Comparison of ENCODE assay signal across 20 cellular contexts in genomic region chr6:148016013-148016412, GRCh38.
DNase-seq lines count a peak whose midpoint lies in the region; ATAC-seq and TF ChIP-seq lines count a peak whose summit lies in the region.
"Had no signal": no experiment of that assay in that cellular context is flagged by ENCODE, and none has a peak within 500 bp of the region (broad histone marks: within the 10 kb centered on the region; RNA-seq: fewer than 3 reads in every experiment).

No MANE protein-coding gene starts in this region.

- H3K4me1 ChIP-seq in left lung (peaks cover 0 to 2% of the 10 kb centered on the region in 2 donors), lung (ENCODE audit: control insufficient read depth in 2 of 2, insufficient read depth in 2 of 2, low read length in 2 of 2) (no peaks in the 10 kb centered on the region)
- H3K4me1 ChIP-seq: BE2C, BLaER1 had no signal

- H3K27ac ChIP-seq in left lung (no peak overlapping the region), lung (ENCODE audit: low read depth in 1 of 2, low read length in 1 of 2) (no peak overlapping the region)
- H3K27ac ChIP-seq: BLaER1 had no signal

- DNase-seq in left lung = no peak
- DNase-seq in lung (ENCODE audit: low spot score) = no peak
- no peak for DNase-seq in DMS153 treated with DMSO at 0.1 percent for 48 hours (lab: John Stamatoyannopoulos, UW; ENCODE audit: unreplicated experiment)
- DNase-seq in D341Med (ENCODE audit: low spot score) = no peak
- DNase-seq in stimulated activated naive CD8-positive, alpha-beta T cell treated with anti-CD3 and anti-CD28 coated beads, Interleukin-15, Interleukin-2, amounts not matched to agents 100 U/mL and 50 U/mL, for 24 hours = no peak
- DNase-seq: 8988T; ACHN; BE2C; C1 segment of cervical spinal cord; CD4-positive, alpha-beta memory T cell; CD4-positive, CD25-positive, alpha-beta regulatory T cell; CD8-positive, alpha-beta memory T cell; COR-L47; DMS53; DMS79; DND-41; EL; GDM1 had no signal

- WGBS in lung, 2 donors = 85 to 90% methylated on average over 1 of the region's 1 CpG

- H3K27me3 ChIP-seq in left lung (no peaks in the 10 kb centered on the region), lung (ENCODE audit: control insufficient read depth, insufficient read depth) (no peaks in the 10 kb centered on the region)
- H3K27me3 ChIP-seq: BE2C, BLaER1 had no signal

- H3K4me3 ChIP-seq in left lung = no peak overlapping the region
- H3K4me3 ChIP-seq in lung = no peak overlapping the region
- H3K4me3 ChIP-seq: BLaER1, GM12878 had no signal

- H3K36me3 ChIP-seq in left lung (no peaks in the 10 kb centered on the region), lung (ENCODE audit: control insufficient read depth in 2 of 2, insufficient read depth in 2 of 2, low read length in 2 of 2) (no peaks in the 10 kb centered on the region)
- H3K36me3 ChIP-seq: BE2C, BLaER1 had no signal

- TF ChIP-seq CTCF in left lung (IDR thresholded peaks at IDR 0.05) (no peak), lung (IDR thresholded peaks at IDR 0.05; ENCODE audit: control extremely low read depth, extremely low read depth) (no peak)

- peaks cover 0 to 6% of the 10 kb centered on the region in 2 donors for H3K9me3 ChIP-seq in left lung
- no peaks in the 10 kb centered on the region for H3K9me3 ChIP-seq in lung (ENCODE audit: control insufficient read depth in 2 of 2, insufficient read depth in 1 of 2, low read length in 1 of 2)
- H3K9me3 ChIP-seq: BE2C had no signal

- intact Hi-C loops in left lung (cut with DNase I) = no loop called here

- ATAC-seq in left lung (peak; percentile 86), lung (ENCODE audit: insufficient read depth, low FRiP score) (peak; percentile 53)
- ATAC-seq in stimulated activated naive CD8-positive, alpha-beta T cell treated with anti-CD3 and anti-CD28 coated beads, Interleukin-15, Interleukin-2, amounts not matched to agents 100 U/mL and 50 U/mL, for 24 hours = no peak
- ATAC-seq: GM12878 had no signal
